8 cellular contexts compared by ENCODE assay signal in the genomic region with DNA sequence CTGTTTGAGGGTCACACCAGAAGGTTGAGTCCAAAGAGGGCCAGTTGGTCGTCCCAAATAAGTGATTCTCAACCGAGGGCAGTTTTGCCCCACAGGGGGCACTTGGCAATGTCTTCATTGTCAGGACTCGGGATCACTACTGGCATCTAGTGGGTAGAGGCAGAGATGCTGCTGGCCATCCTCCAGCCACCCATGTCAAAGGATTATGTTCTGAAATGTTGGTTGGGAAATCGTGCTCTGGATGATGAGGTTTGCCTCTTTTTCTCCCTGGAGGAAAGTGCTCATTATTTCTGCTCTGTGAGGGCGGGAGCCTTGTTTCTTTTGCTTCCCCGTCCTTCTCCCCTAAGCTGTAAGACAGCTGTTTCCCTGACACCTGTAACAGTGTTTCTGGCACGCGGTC. TPM values are rescaled to one million over a fixed set of nuclear protein-coding genes. Genes with fewer than 3 reads are reported as not detected.
DNase-seq lines count a peak whose midpoint lies in the region; ATAC-seq, FAIRE-seq and TF ChIP-seq lines count a peak whose summit lies in the region.

No MANE protein-coding gene starts in this region.

- DNase-seq in D721Med (ENCODE audit: insufficient read length, low spot score) (no peak), HPDE6-E6E7 (ENCODE audit: extremely low spot score) (peak; percentile 60), RCC 7860 (ENCODE audit: low spot score) (peak; percentile 50), choroid plexus epithelial cell (ENCODE audit: low read depth) (peak; percentile 91), right lobe of liver (peak; percentile 61 to 81 (median 77)), type B pancreatic cell (ENCODE audit: extremely low spot score, unreplicated experiment) (no peak)

- H3K4me3 ChIP-seq in choroid plexus epithelial cell (ENCODE audit: low read depth, low read length) (no peak overlapping the region), right lobe of liver (no peak overlapping the region)

- H3K4me3 Mint-ChIP-seq in type B pancreatic cell, result peak overlapping the region; percentile 75

- peaks cover 23% of the 10 kb centered on the region for H3K4me1 Mint-ChIP-seq in type B pancreatic cell (ENCODE audit: unreplicated experiment)

- no peaks in the 10 kb centered on the region for H3K27me3 Mint-ChIP-seq in type B pancreatic cell

- H3K27ac ChIP-seq in right lobe of liver, result no peak overlapping the region

- H3K36me3 ChIP-seq in right lobe of liver, result peaks cover 0 to 10% (median 0%) of the 10 kb centered on the region in 4 donors

- TF ChIP-seq CTCF in D721Med (IDR thresholded peaks at IDR 0.05; ENCODE audit: insufficient read depth, missing control alignments) (peak; percentile 64), choroid plexus epithelial cell (conservative IDR thresholded peaks at IDR 0.05; ENCODE audit: low read depth, low read length) (peak; percentile 76), right lobe of liver (IDR thresholded peaks at IDR 0.05) (peak; percentile 29 to 61 (median 48)), type B pancreatic cell (conservative IDR thresholded peaks at IDR 0.05) (peak; percentile 66)

- peaks cover 0 to 25% (median 6%) of the 10 kb centered on the region in 4 donors for H3K4me1 ChIP-seq in right lobe of liver

- WGBS in right lobe of liver (ENCODE audit: insufficient coverage, low coverage, low lambda C conversion rate, missing lambda C conversion rate), result 17% methylated on average over 8 of the region's 8 CpGs

- ATAC-seq in right lobe of liver (peak; percentile 50 to 73 (median 72)), HG03175 (IDR thresholded peaks at IDR 0.05; ENCODE audit: unreplicated experiment) (no peak), HG03469 (IDR thresholded peaks at IDR 0.05; ENCODE audit: unreplicated experiment) (no peak)

- H3K27ac Mint-ChIP-seq in type B pancreatic cell, result peak overlapping the region; percentile 77

- peaks cover 7% of the 10 kb centered on the region for H3K36me3 Mint-ChIP-seq in type B pancreatic cell

- intact Hi-C loops in right lobe of liver (cut with DNase I), result no loop called here

- H3K9me3 ChIP-seq in right lobe of liver, result no peaks in the 10 kb centered on the region

- no peak for FAIRE-seq in D721Med (lab: Jason Lieb, UNC)
- FAIRE-seq in RCC 7860 (lab: Jason Lieb, UNC), result peak; percentile 34

- no peaks in the 10 kb centered on the region for H3K27me3 ChIP-seq in right lobe of liver

- no peaks in the 10 kb centered on the region for H3K9me3 Mint-ChIP-seq in type B pancreatic cell

- TF ChIP-seq POLR2A in right lobe of liver (IDR thresholded peaks at IDR 0.05), result no peak

RNA-seq across cellular contexts. Expression of a gene that starts 3.6 kb away (rescaled TPM):
- total RNA-seq in right lobe of liver, result 1 to 10 TPM; 3.6 to 8.7 (median 5.9) TPM
- 10.8 and 16.4 TPM in 2 replicates for total RNA-seq in type B pancreatic cell (ENCODE audit: low replicate concordance)

RNA-seq across cellular contexts. Expression of a gene that starts 18.1 kb away (rescaled TPM):
- 1 to 10 TPM; 2.7 to 4.7 (median 3.8) TPM for total RNA-seq in right lobe of liver
- 17.7 and 26.3 TPM in 2 replicates for total RNA-seq in type B pancreatic cell (ENCODE audit: low replicate concordance)

RNA-seq across cellular contexts. Expression of a gene that starts 39.6 kb away (rescaled TPM):
- total RNA-seq in right lobe of liver (10 to 100 TPM; 15.2 to 32.3 (median 21.0) TPM), type B pancreatic cell (ENCODE audit: low replicate concordance) (29.5 and 34.2 TPM in 2 replicates)

RNA-seq across cellular contexts. Expression of a gene that starts 39.6 kb away (rescaled TPM):
- total RNA-seq in right lobe of liver (10 to 100 TPM in 2 of 6 experiments, 1 to 10 TPM in 4; 5.5 to 10.5 (median 9.4) TPM), type B pancreatic cell (ENCODE audit: low replicate concordance) (25.5 and 31.0 TPM in 2 replicates)

Comparison
In these comparisons a context has a peak if more than half of its experiments do, and no peak if none do; other contexts are left out.
1. DNase-seq: peak in HPDE6-E6E7 (single experiment), RCC 7860 (single experiment), choroid plexus epithelial cell (single experiment) and right lobe of liver (3 of 3); none in D721Med (single experiment) and type B pancreatic cell (single experiment).
2. ATAC-seq: peak in right lobe of liver (4 of 4); none in HG03175 (single experiment) and HG03469 (single experiment).
3. Peak in every context shown above with its lines, with median percentiles within 50 percentile points of each other: CTCF ChIP-seq.